ENCODE assay signal across 18 cellular contexts in the genomic region with DNA sequence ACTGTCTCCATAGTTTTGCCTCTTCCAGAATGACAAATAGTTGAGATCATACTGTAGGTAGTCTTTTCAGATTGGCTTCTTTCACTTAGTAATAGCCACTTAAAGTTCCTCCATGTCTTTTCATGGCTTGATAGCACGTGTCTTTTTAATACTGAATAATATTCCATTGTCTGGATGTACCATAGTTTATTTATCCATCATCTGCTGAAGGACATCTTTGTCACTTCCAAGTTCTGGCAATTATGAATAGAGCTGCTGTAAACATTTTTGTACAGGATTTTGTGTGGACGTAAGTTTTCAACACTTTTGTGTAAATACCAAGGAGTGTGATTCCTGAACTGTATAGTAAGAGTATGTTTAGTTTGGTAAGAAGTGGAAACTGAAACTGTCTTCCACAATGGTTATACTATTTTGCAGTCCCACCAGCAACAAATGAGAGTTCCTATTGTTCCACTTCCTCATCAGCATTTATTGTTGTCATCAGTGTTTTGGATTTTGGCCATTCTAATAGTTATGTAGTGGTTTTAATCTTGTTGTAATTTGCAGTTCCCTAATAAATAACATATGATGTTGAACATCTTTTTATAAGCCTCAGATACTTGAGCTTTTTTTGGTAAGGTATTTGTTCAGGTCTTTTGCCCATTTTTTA. TPM values are rescaled to one million over a fixed set of nuclear protein-coding genes. Genes with fewer than 3 reads are reported as not detected.
"Had no signal": no experiment of that assay in that cellular context is flagged by ENCODE, and none has a peak within 500 bp of the region (broad histone marks: within the 10 kb centered on the region; RNA-seq: fewer than 3 reads in every experiment).

No MANE protein-coding gene starts in this region.

- H3K27ac ChIP-seq: neutrophil, VCaP had no signal

- H3K27ac Mint-ChIP-seq: activated T-helper 17 cell treated with anti-CD3 and anti-CD28 coated beads, Interleukin-2, amount 50 U/mL, for 72 hours; dendritic cell treated with granulocyte-macrophage colony-stimulating factor and Interleukin-4, amounts not matched to agents 40 ng/mL and 50 ng/mL, for 4 days; naive thymus-derived CD8-positive, alpha-beta T cell; stimulated activated effector memory CD8-positive, alpha-beta T cell treated with anti-CD3 and anti-CD28 coated beads, Interleukin-12 subunit alpha, Interleukin-12 subunit beta, amount 100 ng/mL, for 72 hours had no signal

- H3K4me1 Mint-ChIP-seq: activated T-helper 17 cell treated with anti-CD3 and anti-CD28 coated beads, Interleukin-2, amount 50 U/mL, for 72 hours; naive thymus-derived CD8-positive, alpha-beta T cell; stimulated activated effector memory CD8-positive, alpha-beta T cell treated with anti-CD3 and anti-CD28 coated beads, Interleukin-12 subunit alpha, Interleukin-12 subunit beta, amount 100 ng/mL, for 72 hours had no signal

- FAIRE-seq: keratinocyte had no signal

- DNase-seq: activated CD4-positive, alpha-beta T cell treated with anti-CD3 and anti-CD28 coated beads for 1 hour; activated CD4-positive, alpha-beta T cell treated with anti-CD3 and anti-CD28 coated beads, Interleukin-2, amount 50 U/mL, for 4 hours; activated naive CD4-positive, alpha-beta T cell treated with Interleukin-2 at 50 U/mL for 16 hours; anterior cingulate cortex; hippocampal formation; left ventricle myocardium superior; mesenchymal stem cell; naive thymus-derived CD8-positive, alpha-beta T cell; posterior cingulate gyrus; retina; T1000 had no signal

- H3K9me3 ChIP-seq: neutrophil had no signal

- ATAC-seq: activated T-helper 17 cell treated with anti-CD3 and anti-CD28 coated beads, Interleukin-2, amount 50 U/mL, for 72 hours; esophagus mucosa; left ventricle myocardium superior; naive thymus-derived CD8-positive, alpha-beta T cell; stimulated activated effector memory CD8-positive, alpha-beta T cell treated with anti-CD3 and anti-CD28 coated beads, Interleukin-12 subunit alpha, Interleukin-12 subunit beta, amount 100 ng/mL, for 72 hours had no signal

- H3K27me3 ChIP-seq: neutrophil had no signal

- H3K36me3 Mint-ChIP-seq: naive thymus-derived CD8-positive, alpha-beta T cell; stimulated activated effector memory CD8-positive, alpha-beta T cell treated with anti-CD3 and anti-CD28 coated beads, Interleukin-12 subunit alpha, Interleukin-12 subunit beta, amount 100 ng/mL, for 72 hours had no signal

- H3K9me3 Mint-ChIP-seq: dendritic cell treated with granulocyte-macrophage colony-stimulating factor and Interleukin-4, amounts not matched to agents 40 ng/mL and 50 ng/mL, for 4 days had no signal

- H3K4me3 Mint-ChIP-seq: activated T-helper 17 cell treated with anti-CD3 and anti-CD28 coated beads, Interleukin-2, amount 50 U/mL, for 72 hours; dendritic cell treated with granulocyte-macrophage colony-stimulating factor and Interleukin-4, amounts not matched to agents 40 ng/mL and 50 ng/mL, for 4 days; naive thymus-derived CD8-positive, alpha-beta T cell; stimulated activated effector memory CD8-positive, alpha-beta T cell treated with anti-CD3 and anti-CD28 coated beads, Interleukin-12 subunit alpha, Interleukin-12 subunit beta, amount 100 ng/mL, for 72 hours had no signal

- H3K36me3 ChIP-seq: neutrophil had no signal

RNA-seq across cellular contexts. Expression of a gene that starts 18.9 kb away (rescaled TPM):
- total RNA-seq: naive thymus-derived CD8-positive, alpha-beta T cell had no signal
